Comparison of ENCODE assay signal across 8 cellular contexts in genomic region chr7:135923700-135924261, GRCh38. TPM values are rescaled to one million over a fixed set of nuclear protein-coding genes. Genes with fewer than 3 reads are reported as not detected.
DNase-seq lines count a peak whose midpoint lies in the region; ATAC-seq and TF ChIP-seq lines count a peak whose summit lies in the region.
"Had no signal": no experiment of that assay in that cellular context is flagged by ENCODE, and none has a peak within 500 bp of the region (broad histone marks: within the 10 kb centered on the region; RNA-seq: fewer than 3 reads in every experiment).

No MANE protein-coding gene starts in this region.

- H3K4me3 ChIP-seq in GM23338, result no peak overlapping the region

- peaks cover 10% of the 10 kb centered on the region; the same call in 2 of the 3 replicates for H3K4me1 Mint-ChIP-seq in GM23338

- H4K20me1 ChIP-seq in GM23338 (replicated peaks; ENCODE audit: insufficient read depth), result no peaks in the 10 kb centered on the region

- H2AFZ ChIP-seq in GM23338, result no peak overlapping the region

- H3K27ac ChIP-seq in GM23338 (ENCODE audit: low read depth), result no peak overlapping the region

- ATAC-seq in GM23338 (no peak), esophagus mucosa (peak; percentile 95)

- no peaks in the 10 kb centered on the region; the same call in 1 of the 2 replicates for H3K79me2 ChIP-seq in GM23338 (replicated peaks; ENCODE audit: insufficient read depth)

- H3K27ac Mint-ChIP-seq in GM23338, result peak overlapping the region; percentile 54

- no peaks in the 10 kb centered on the region for H3K9me3 Mint-ChIP-seq in GM23338

- H3K4me1 ChIP-seq in GM23338 (ENCODE audit: insufficient read depth), result no peaks in the 10 kb centered on the region

- no peak overlapping the region for H3K4me2 ChIP-seq in GM23338

- H3K4me3 Mint-ChIP-seq in GM23338, result no peak overlapping the region

- no peaks in the 10 kb centered on the region for H3K27me3 Mint-ChIP-seq in GM23338 (ENCODE audit: insufficient read depth, low read depth, poor library complexity)

- no peaks in the 10 kb centered on the region for H3F3A ChIP-seq in GM23338 (replicated peaks; ENCODE audit: low read depth)

- TF ChIP-seq CTCF in GM23338 (conservative IDR thresholded peaks at IDR 0.05; ENCODE audit: low read depth in 2 of 2), result no peak

- no peaks in the 10 kb centered on the region for H3K27me3 ChIP-seq in GM23338 (ENCODE audit: insufficient read depth)

- DNase-seq in GM23338 (ENCODE audit: low spot score) (no peak), RKO (ENCODE audit: low spot score) (peak; percentile 97), renal cortical epithelial cell (ENCODE audit: low read depth) (peak; percentile 96), UCSD-AML1 (lab: John Stamatoyannopoulos, UW; ENCODE audit: unreplicated experiment) (no peak), DMS 273 treated with DMSO at 0.1 percent for 48 hours (lab: John Stamatoyannopoulos, UW) (no peak)
- no peak for DNase-seq in activated CD4-positive, alpha-beta T cell treated with anti-CD3 and anti-CD28 coated beads for 48 hours
- DNase-seq: NCI-H1694 treated with DMSO at 0.1 percent for 48 hours had no signal

- peaks cover 4% of the 10 kb centered on the region; the same call in 1 of the 3 replicates for H3K36me3 Mint-ChIP-seq in GM23338 (ENCODE audit: low read depth)

- no peaks in the 10 kb centered on the region for H3K36me3 ChIP-seq in GM23338 (ENCODE audit: insufficient read depth)

- H3K9me2 ChIP-seq in GM23338 (ENCODE audit: insufficient read depth), result peaks cover 3% of the 10 kb centered on the region; the same call in 1 of the 2 replicates

TF ChIP-seq in GM23338, 12 proteins besides CTCF, POLR2A, EP300 and RAD21:
- TF ChIP-seq EZH2phosphoT487 (IDR thresholded peaks at IDR 0.05; ENCODE audit: unreplicated experiment) (no peak), NANOG (IDR thresholded peaks at IDR 0.05; ENCODE audit: borderline replicate concordance) (no peak), POLR2AphosphoS5 (IDR thresholded peaks at IDR 0.05; ENCODE audit: low read depth) (no peak), ETS1 (IDR thresholded peaks at IDR 0.05) (no peak), REST (IDR thresholded peaks at IDR 0.05; ENCODE audit: unreplicated experiment) (no peak), CREB1 (CRISPR knock-in tag; IDR thresholded peaks at IDR 0.05; ENCODE audit: low read depth) (no peak), ZNF114 (CRISPR knock-in tag; IDR thresholded peaks at IDR 0.05) (no peak), ZNF331 (CRISPR knock-in tag; IDR thresholded peaks at IDR 0.05; ENCODE audit: low read depth) (no peak), ZNF462 (CRISPR knock-in tag; IDR thresholded peaks at IDR 0.05) (no peak), EZH2 (IDR thresholded peaks at IDR 0.05; ENCODE audit: low read depth, unreplicated experiment) (no peak), JUNB (IDR thresholded peaks at IDR 0.05; ENCODE audit: unreplicated experiment) (no peak)

RNA-seq across cellular contexts. Expression of gene MTPN, which starts 53.4 kb away (rescaled TPM):
- total RNA-seq in GM23338 (2014; rRNA removed; shearing (Covaris generic)), result 90.3 and 100 TPM in 2 replicates
- 83.7 and 87.7 TPM in 2 replicates for polyA plus RNA-seq in GM23338 (2016; fragmentation: Nextera tagmentation; extraction: Ambion mirVana)
- 199 TPM for total RNA-seq in esophagus mucosa
- 127 and 152 TPM in 2 replicates for total RNA-seq in renal cortical epithelial cell

Comparison
In these comparisons a context has a peak if more than half of its experiments do, and no peak if none do; other contexts are left out.
1. DNase-seq: peak in RKO (single experiment) and renal cortical epithelial cell (single experiment); none in GM23338 (single experiment), UCSD-AML1 (single experiment), DMS 273 treated with DMSO at 0.1 percent for 48 hours (single experiment) and activated CD4-positive, alpha-beta T cell treated with anti-CD3 and anti-CD28 coated beads for 48 hours (single experiment).